Comparison of ENCODE assay signal across 8 cellular contexts in the genomic region with DNA sequence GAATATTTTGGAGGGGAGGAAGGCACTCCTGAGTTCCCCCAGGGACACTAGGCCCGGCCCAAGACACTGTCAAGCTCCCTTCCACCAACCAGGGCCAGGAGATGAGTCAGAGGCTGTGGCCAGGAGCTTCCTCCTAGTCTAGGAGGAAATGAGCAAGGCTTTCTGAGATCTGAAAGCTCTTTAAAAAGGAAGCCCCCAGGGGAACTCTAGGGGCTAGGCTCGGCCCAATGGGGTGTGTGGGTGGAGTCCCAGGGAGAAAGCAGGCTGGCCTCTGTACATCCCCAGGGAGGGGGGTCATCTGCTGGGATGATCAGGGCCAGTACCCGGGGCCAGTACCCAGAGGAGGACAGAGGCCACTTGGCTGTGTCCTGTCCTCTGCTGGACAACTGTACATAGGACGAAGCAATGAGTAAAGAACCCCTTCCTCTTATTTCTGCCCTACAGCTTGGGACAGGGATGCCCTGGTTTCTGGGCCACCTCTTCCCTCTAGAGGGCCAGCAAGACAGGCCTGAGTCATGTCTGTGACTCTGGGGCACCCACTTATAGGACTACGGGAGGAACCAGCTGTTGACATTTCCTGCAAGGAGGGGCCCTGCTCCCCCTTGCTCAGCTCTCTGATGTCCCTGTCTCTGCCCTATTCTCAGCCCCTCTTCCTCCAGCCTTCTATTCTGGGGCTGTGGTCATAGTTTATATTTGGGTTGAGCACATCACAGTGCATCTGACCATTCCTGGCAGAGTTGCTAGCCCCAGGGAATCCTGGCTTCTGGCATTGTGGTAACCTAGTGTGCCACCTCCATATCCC. TPM values are rescaled to one million over a fixed set of nuclear protein-coding genes. Genes with fewer than 3 reads are reported as not detected.
DNase-seq lines count a peak whose midpoint lies in the region; ATAC-seq and TF ChIP-seq lines count a peak whose summit lies in the region.

No MANE protein-coding gene starts in this region.

- peak overlapping the region; percentile 37 for H3K27ac Mint-ChIP-seq in progenitor cell of endocrine pancreas

- no peak overlapping the region for H2AFZ ChIP-seq in OCI-LY3 (ENCODE audit: low read depth, low read length)

- H3K27me3 Mint-ChIP-seq in activated T-cell treated with anti-CD3 and anti-CD28 coated beads, Interleukin-2, amount 50 U/mL, for 4 hours (ENCODE audit: low read depth) = no peaks in the 10 kb centered on the region
- H3K27me3 Mint-ChIP-seq in progenitor cell of endocrine pancreas = peaks cover 15% of the 10 kb centered on the region

- H3K4me1 ChIP-seq in OCI-LY3 (ENCODE audit: low read length) (peaks cover 36% of the 10 kb centered on the region), uterus (peaks cover 0 to 21% of the 10 kb centered on the region in 2 donors)

- H3K79me2 ChIP-seq in OCI-LY3 (ENCODE audit: low read length) = peaks cover 20% of the 10 kb centered on the region

- 0 out of 2 replicates have a peak, but pooled peaks cover 2% of the 10 kb centered on the region for H4K20me1 ChIP-seq in OCI-LY3 (ENCODE audit: insufficient read depth, low read length)

- peak overlapping the region; percentile 90 for H3K4me3 Mint-ChIP-seq in activated T-cell treated with anti-CD3 and anti-CD28 coated beads, Interleukin-2, amount 50 U/mL, for 4 hours
- H3K4me3 Mint-ChIP-seq in progenitor cell of endocrine pancreas (ENCODE audit: low read depth) = peak overlapping the region; percentile 85

- peak; percentile 73 for DNase-seq in activated T-cell treated with anti-CD3 and anti-CD28 coated beads, Interleukin-2, amount 50 U/mL, for 4 hours
- DNase-seq in foreskin fibroblast (peak; percentile 90 to 94), progenitor cell of endocrine pancreas (ENCODE audit: low spot score, unreplicated experiment) (no peak), uterus (peak; percentile 48 to 66), NCI-H2196 treated with DMSO at 0.1 percent for 48 hours (lab: John Stamatoyannopoulos, UW; ENCODE audit: unreplicated experiment) (no peak)

- H3K36me3 ChIP-seq in OCI-LY3 (replicated peaks; ENCODE audit: low read depth, low read length) = no peaks in the 10 kb centered on the region
- no peaks in the 10 kb centered on the region for H3K36me3 ChIP-seq in uterus

- H3K9me3 Mint-ChIP-seq in activated T-cell treated with anti-CD3 and anti-CD28 coated beads, Interleukin-2, amount 50 U/mL, for 4 hours = no peaks in the 10 kb centered on the region
- H3K9me3 Mint-ChIP-seq in progenitor cell of endocrine pancreas (ENCODE audit: low read depth) = no peaks in the 10 kb centered on the region

- ATAC-seq in HG02840 (IDR thresholded peaks at IDR 0.05; ENCODE audit: low FRiP score, unreplicated experiment) = peak; percentile 40
- peak; percentile 69 to 71 for ATAC-seq in activated T-cell treated with anti-CD3 and anti-CD28 coated beads, Interleukin-2, amount 50 U/mL, for 4 hours

- H3K27me3 ChIP-seq in OCI-LY3 (ENCODE audit: low read depth, low read length) (no peaks in the 10 kb centered on the region), uterus (no peaks in the 10 kb centered on the region)

- H3K9ac ChIP-seq in OCI-LY3 (ENCODE audit: low read length) = peak overlapping the region; percentile 66

- peaks cover 47% of the 10 kb centered on the region for H3K4me1 Mint-ChIP-seq in activated T-cell treated with anti-CD3 and anti-CD28 coated beads, Interleukin-2, amount 50 U/mL, for 4 hours (ENCODE audit: low read depth)
- H3K4me1 Mint-ChIP-seq in progenitor cell of endocrine pancreas (ENCODE audit: low read depth) = peaks cover 18% of the 10 kb centered on the region

- intact Hi-C loops in uterus (cut with DNase I; ENCODE audit: low total_unique reads) = no loop called here

- peak overlapping the region; percentile 73 for H3K4me2 ChIP-seq in OCI-LY3 (ENCODE audit: low read length)

- H3K27ac ChIP-seq in OCI-LY3 (ENCODE audit: low read length) (peak overlapping the region; percentile 86), uterus (peak overlapping the region; percentile 80 to 81)

- TF ChIP-seq POLR2A in GM15510 (IDR thresholded peaks at IDR 0.05; ENCODE audit: borderline replicate concordance, extremely low read depth, insufficient read length) (peak; percentile 59), uterus (IDR thresholded peaks at IDR 0.05) (no peak)

- peaks cover 2% of the 10 kb centered on the region for H3K36me3 Mint-ChIP-seq in activated T-cell treated with anti-CD3 and anti-CD28 coated beads, Interleukin-2, amount 50 U/mL, for 4 hours (ENCODE audit: insufficient read depth)
- no peaks in the 10 kb centered on the region for H3K36me3 Mint-ChIP-seq in progenitor cell of endocrine pancreas (ENCODE audit: insufficient read depth)

- peak overlapping the region; percentile 95 for H3K4me3 ChIP-seq in OCI-LY3 (ENCODE audit: low read length)
- H3K4me3 ChIP-seq in foreskin fibroblast (ENCODE audit: low read depth in 1 of 2, low read length in 2 of 2) = peak overlapping the region; percentile 13 to 78
- no peak overlapping the region for H3K4me3 ChIP-seq in uterus

- H3K9me3 ChIP-seq in OCI-LY3 (ENCODE audit: insufficient read depth, low read length) (no peaks in the 10 kb centered on the region), uterus (no peaks in the 10 kb centered on the region)

- no peak for TF ChIP-seq CTCF in OCI-LY3 (IDR thresholded peaks at IDR 0.05; ENCODE audit: low read depth, low read length)
- TF ChIP-seq CTCF in foreskin fibroblast (IDR thresholded peaks at IDR 0.05; ENCODE audit: low read depth, low read length) = no peak
- no peak for TF ChIP-seq CTCF in progenitor cell of endocrine pancreas (IDR thresholded peaks at IDR 0.05; ENCODE audit: unreplicated experiment)
- TF ChIP-seq CTCF in uterus (IDR thresholded peaks at IDR 0.05) = no peak

RNA-seq across cellular contexts. Expression of a gene that starts 2.7 kb away (rescaled TPM):
- total RNA-seq in activated T-cell treated with anti-CD3 and anti-CD28 coated beads, Interleukin-2, amount 50 U/mL, for 4 hours = 10 to 100 TPM; 64.0 to 86.6 (median 70.3) TPM
- total RNA-seq in progenitor cell of endocrine pancreas (28.2 and 30.2 TPM in 2 replicates), uterus (10 to 100 TPM in 3 of 4 donors, 1 to 10 TPM in 1; 2.3 to 37.6 (median 11.8) TPM)

RNA-seq across cellular contexts. Expression of a gene that starts 4.2 kb away (rescaled TPM):
- 1 to 10 TPM; 3.2 to 4.0 (median 3.6) TPM for total RNA-seq in activated T-cell treated with anti-CD3 and anti-CD28 coated beads, Interleukin-2, amount 50 U/mL, for 4 hours
- total RNA-seq in progenitor cell of endocrine pancreas (3.4 and 3.9 TPM in 2 replicates), uterus (1 to 10 TPM in 2 of 4 donors, under 1 TPM in 1, not detected in 1; 0.55 to 1.9 (median 1.3) TPM)

RNA-seq across cellular contexts. Expression of a gene that starts 17.7 kb away (rescaled TPM):
- total RNA-seq in activated T-cell treated with anti-CD3 and anti-CD28 coated beads, Interleukin-2, amount 50 U/mL, for 4 hours = 100 to 1,000 TPM; 109 to 130 (median 124) TPM
- total RNA-seq in progenitor cell of endocrine pancreas (33.4 and 36.3 TPM in 2 replicates), uterus (10 to 100 TPM; 10.2 to 57.9 (median 27.3) TPM)

RNA-seq across cellular contexts. Expression of a gene that starts 34.7 kb away (rescaled TPM):
- total RNA-seq in activated T-cell treated with anti-CD3 and anti-CD28 coated beads, Interleukin-2, amount 50 U/mL, for 4 hours = 10 to 100 TPM; 30.0 to 41.6 (median 37.0) TPM
- total RNA-seq in progenitor cell of endocrine pancreas (3.3 and 3.8 TPM in 2 replicates), uterus (10 to 100 TPM in 2 of 4 donors, 1 to 10 TPM in 2; 6.8 to 45.3 (median 17.1) TPM)

RNA-seq across cellular contexts. Expression of a gene that starts 45.7 kb away (rescaled TPM):
- 1 to 10 TPM; 5.1 to 5.9 (median 5.3) TPM for total RNA-seq in activated T-cell treated with anti-CD3 and anti-CD28 coated beads, Interleukin-2, amount 50 U/mL, for 4 hours
- total RNA-seq in progenitor cell of endocrine pancreas (5.4 and 5.5 TPM in 2 replicates), uterus (1 to 10 TPM in 2 of 4 donors, not detected in 2; 1.6 to 5.4 TPM)

Comparison
In these comparisons a context has a peak if more than half of its experiments do, and no peak if none do; other contexts are left out.
1. H3K4me3 ChIP-seq: peak in OCI-LY3 (single experiment) and foreskin fibroblast (2 of 2); none in uterus (0 of 2).
2. DNase-seq: peak in activated T-cell treated with anti-CD3 and anti-CD28 coated beads, Interleukin-2, amount 50 U/mL, for 4 hours (single experiment), foreskin fibroblast (2 of 2) and uterus (2 of 2); none in progenitor cell of endocrine pancreas (single experiment) and NCI-H2196 treated with DMSO at 0.1 percent for 48 hours (single experiment).